8 cellular contexts compared by ENCODE assay signal in the genomic region with DNA sequence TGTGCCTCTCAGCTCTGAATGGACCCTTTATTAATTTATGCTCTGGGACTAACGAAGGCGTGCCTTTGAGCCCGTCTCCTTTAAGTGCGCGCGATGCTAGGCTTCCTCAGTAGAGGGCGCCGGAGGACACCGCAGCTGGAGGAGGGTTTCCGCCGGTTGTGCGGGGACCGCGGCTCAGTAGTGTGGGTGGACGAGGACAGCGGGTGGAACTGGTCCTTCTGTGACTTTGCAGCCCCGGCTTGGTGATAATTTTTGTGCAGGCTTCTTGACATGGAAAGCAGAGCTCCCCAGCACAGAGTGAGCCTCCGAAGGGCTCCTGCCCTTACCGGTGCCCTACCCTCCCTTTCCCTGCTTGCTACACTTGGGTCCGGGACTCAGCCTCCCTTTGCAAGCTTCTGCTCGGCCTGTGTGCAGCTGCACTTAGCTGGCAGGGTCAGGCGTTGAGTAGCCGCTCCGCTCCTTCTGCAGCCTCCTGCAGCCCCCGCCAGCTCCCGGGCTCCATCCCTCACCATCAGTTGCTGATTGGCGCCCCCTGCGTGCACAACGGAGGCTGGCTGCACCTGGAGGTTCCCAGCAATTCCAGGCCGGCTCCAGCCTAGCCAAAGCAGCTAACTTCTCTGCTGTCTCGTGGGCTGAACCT. TPM values are rescaled to one million over a fixed set of nuclear protein-coding genes. Genes with fewer than 3 reads are reported as not detected.
A peak's percentile ranks its signal among the peaks of the same experiment; 100 is the strongest.
DNase-seq lines count a peak whose midpoint lies in the region; ATAC-seq and TF ChIP-seq lines count a peak whose summit lies in the region.

No MANE protein-coding gene starts in this region.

- no peak overlapping the region for H3K27ac Mint-ChIP-seq in activated CD4-positive, alpha-beta T cell treated with anti-CD3 and anti-CD28 coated beads for 36 hours

- ATAC-seq in GM18867 (IDR thresholded peaks at IDR 0.05; ENCODE audit: unreplicated experiment), result peak; percentile 91
- peak; percentile 95 for ATAC-seq in HG03097 (IDR thresholded peaks at IDR 0.05; ENCODE audit: low FRiP score, unreplicated experiment)
- ATAC-seq in activated CD4-positive, alpha-beta T cell treated with anti-CD3 and anti-CD28 coated beads for 36 hours, result peak; percentile 91

- intact Hi-C loops in activated CD4-positive, alpha-beta T cell treated with anti-CD3 and anti-CD28 coated beads for 36 hours (cut with DNase I, micrococcal nuclease), result loop anchor here (1.0 to 10.0 kb wide), 9 partner anchors 27 to 2001 kb away; a partner anchor contains a TSS

- H3K4me3 ChIP-seq in AG04449 (ENCODE audit: low read depth, low read length) (peak overlapping the region; percentile 72), choroid plexus epithelial cell (ENCODE audit: low read depth, low read length) (peak overlapping the region; percentile 65)

- H3K9me3 Mint-ChIP-seq in activated CD4-positive, alpha-beta T cell treated with anti-CD3 and anti-CD28 coated beads for 36 hours (ENCODE audit: low read depth), result no peaks in the 10 kb centered on the region

- H3K27me3 Mint-ChIP-seq in activated CD4-positive, alpha-beta T cell treated with anti-CD3 and anti-CD28 coated beads for 36 hours, result peaks cover 13% of the 10 kb centered on the region

- H3K4me1 Mint-ChIP-seq in activated CD4-positive, alpha-beta T cell treated with anti-CD3 and anti-CD28 coated beads for 36 hours, result peaks cover 12% of the 10 kb centered on the region

- CTCF ChIA-PET in AG04449 (lab: Yijun Ruan, JAX), result interaction anchor here (0.6 to 4.8 kb wide), 101 partner anchors 10 to 1579 kb away, joined by 3 to 127 read pairs (median 4); a partner anchor contains a TSS
- CTCF ChIA-PET in activated CD4-positive, alpha-beta T cell treated with anti-CD3 and anti-CD28 coated beads for 36 hours (lab: Charles Lee), result interaction anchor here (0.5 to 2.0 kb wide), 22 partner anchors 8 to 1543 kb away, joined by 3 to 24 read pairs (median 3); a partner anchor contains a TSS

- no peak for DNase-seq in AG04449 (ENCODE audit: low read depth, low spot score)
- DNase-seq in NCI-H2227 (lab: John Stamatoyannopoulos, UW; ENCODE audit: unreplicated experiment), result peak; percentile 76
- peak; percentile 90 for DNase-seq in activated CD4-positive, alpha-beta T cell treated with anti-CD3 and anti-CD28 coated beads for 36 hours
- DNase-seq in choroid plexus epithelial cell (ENCODE audit: low read depth), result peak; percentile 83
- peak; percentile 74 for DNase-seq in kidney tubule cell (ENCODE audit: low spot score)
- peak; percentile 46 to 65 for DNase-seq in stimulated activated CD4-positive, alpha-beta T cell treated with anti-CD3 and anti-CD28 coated beads, Interleukin-1b, Interleukin-23, amount 100 ng/mL, for 1 hour (ENCODE audit: low read depth in 2 of 2)

- H3K36me3 Mint-ChIP-seq in activated CD4-positive, alpha-beta T cell treated with anti-CD3 and anti-CD28 coated beads for 36 hours (ENCODE audit: low read depth), result no peaks in the 10 kb centered on the region

- TF ChIP-seq CTCF in AG04449 (IDR thresholded peaks at IDR 0.05; ENCODE audit: insufficient read depth, low read length, missing control alignments) (peak; percentile 99), choroid plexus epithelial cell (conservative IDR thresholded peaks at IDR 0.05; ENCODE audit: low read depth, low read length) (peak; percentile 91)

- peak overlapping the region; percentile 66 for H3K4me3 Mint-ChIP-seq in activated CD4-positive, alpha-beta T cell treated with anti-CD3 and anti-CD28 coated beads for 36 hours

- POLR2A ChIA-PET in AG04449 (lab: Yijun Ruan, JAX), result interaction anchor here (0.8 to 1.5 kb wide), 4 partner anchors 253 to 1349 kb away, joined by 3 to 7 read pairs (median 3); no protein-coding TSS in a partner anchor
- POLR2A ChIA-PET in activated CD4-positive, alpha-beta T cell treated with anti-CD3 and anti-CD28 coated beads for 36 hours (lab: Charles Lee), result interaction anchor here (0.6 kb wide), 1 partner anchor 522 kb away, joined by 8 read pairs; no protein-coding TSS in a partner anchor

RNA-seq across cellular contexts. Expression of a gene that starts 26.8 kb away (rescaled TPM):
- total RNA-seq in activated CD4-positive, alpha-beta T cell treated with anti-CD3 and anti-CD28 coated beads for 36 hours, result 10 to 100 TPM; 32.4 to 42.7 TPM
